ENCODE assay signal across 9 cellular contexts in genomic region chr14:101731187-101732080, GRCh38. TPM values are rescaled to one million over a fixed set of nuclear protein-coding genes. Genes with fewer than 3 reads are reported as not detected.
DNase-seq lines count a peak whose midpoint lies in the region; ATAC-seq, FAIRE-seq and TF ChIP-seq lines count a peak whose summit lies in the region.
"Had no signal": no experiment of that assay in that cellular context is flagged by ENCODE, and none has a peak within 500 bp of the region (broad histone marks: within the 10 kb centered on the region; RNA-seq: fewer than 3 reads in every experiment).

No MANE protein-coding gene starts in this region.

- H3K9me3 Mint-ChIP-seq in nephron progenitor cell, result peaks cover 9% of the 10 kb centered on the region
- H3K9me3 Mint-ChIP-seq in stimulated activated naive CD8-positive, alpha-beta T cell treated with anti-CD3 and anti-CD28 coated beads, Interleukin-15, amount 100 ng/mL, for 72 hours, result peaks cover 10 to 13% of the 10 kb centered on the region in 2 donors

- H3K36me3 Mint-ChIP-seq in nephron progenitor cell (ENCODE audit: low read depth), result peaks cover 5% of the 10 kb centered on the region

- H3K4me3 ChIP-seq in ACC112 (ENCODE audit: low read depth, low read length) (no peak overlapping the region), endothelial cell of umbilical vein (replicated peaks in 1 of 3; ENCODE audit: insufficient read depth in 1 of 3, low read depth in 1 of 3, low read length in 3 of 3) (no peak overlapping the region)

- dilution Hi-C loops in endothelial cell of umbilical vein (cut with MboI; ENCODE audit: extremely low pct_ligation_motif_present, low sequenced_read_pairs), result no loop called here

- FAIRE-seq in endothelial cell of umbilical vein (lab: Jason Lieb, UNC), result peak; percentile 82

- ATAC-seq in HG03439 (IDR thresholded peaks at IDR 0.05; ENCODE audit: unreplicated experiment), result peak; percentile 83
- ATAC-seq in stimulated activated naive CD8-positive, alpha-beta T cell treated with anti-CD3 and anti-CD28 coated beads, Interleukin-15, amount 100 ng/mL, for 72 hours, result peak; percentile 96

- no peaks in the 10 kb centered on the region for H3K79me2 ChIP-seq in ACC112 (ENCODE audit: control insufficient read depth, insufficient read depth, low read length, unreplicated experiment)
- no peaks in the 10 kb centered on the region for H3K79me2 ChIP-seq in endothelial cell of umbilical vein (ENCODE audit: control insufficient read depth, insufficient read depth, low read length)

- peaks cover 38% of the 10 kb centered on the region for H3K4me1 Mint-ChIP-seq in nephron progenitor cell
- peaks cover 70% of the 10 kb centered on the region for H3K4me1 Mint-ChIP-seq in stimulated activated naive CD8-positive, alpha-beta T cell treated with anti-CD3 and anti-CD28 coated beads, Interleukin-15, amount 100 ng/mL, for 72 hours

- H3K4me3 Mint-ChIP-seq in nephron progenitor cell, result peak overlapping the region; percentile 41
- H3K4me3 Mint-ChIP-seq in stimulated activated naive CD8-positive, alpha-beta T cell treated with anti-CD3 and anti-CD28 coated beads, Interleukin-15, amount 100 ng/mL, for 72 hours, result peak overlapping the region; percentile 87 to 90

- H3K9me3 ChIP-seq in endothelial cell of umbilical vein (replicated peaks; ENCODE audit: control insufficient read depth, insufficient read depth, low read length), result no peaks in the 10 kb centered on the region

- peak overlapping the region; percentile 19 for H3K4me2 ChIP-seq in endothelial cell of umbilical vein (ENCODE audit: insufficient read depth, low read length)

- H3K4me1 ChIP-seq in ACC112 (ENCODE audit: control insufficient read depth, insufficient read depth, low read length, unreplicated experiment) (peaks cover 17% of the 10 kb centered on the region), endothelial cell of umbilical vein (ENCODE audit: control insufficient read depth, extremely low read depth, insufficient read depth, low read length) (peaks cover 10% of the 10 kb centered on the region)

- H3K27ac Mint-ChIP-seq in nephron progenitor cell, result no peak overlapping the region
- peak overlapping the region; percentile 91 to 95 for H3K27ac Mint-ChIP-seq in stimulated activated naive CD8-positive, alpha-beta T cell treated with anti-CD3 and anti-CD28 coated beads, Interleukin-15, amount 100 ng/mL, for 72 hours

- H3K27me3 Mint-ChIP-seq in nephron progenitor cell (ENCODE audit: low read depth, poor library complexity), result peaks cover 4% of the 10 kb centered on the region
- no peaks in the 10 kb centered on the region for H3K27me3 Mint-ChIP-seq in stimulated activated naive CD8-positive, alpha-beta T cell treated with anti-CD3 and anti-CD28 coated beads, Interleukin-15, amount 100 ng/mL, for 72 hours

- H2AFZ ChIP-seq in ACC112 (ENCODE audit: low read length, unreplicated experiment), result peak overlapping the region; percentile 8
- no peak overlapping the region for H2AFZ ChIP-seq in endothelial cell of umbilical vein (ENCODE audit: low read depth, low read length)

- no peak for TF ChIP-seq CTCF in endothelial cell of umbilical vein (IDR thresholded peaks at IDR 0.05; ENCODE audit: extremely low read depth in 1 of 2, insufficient read depth in 1 of 2, low read depth in 1 of 2, low read length in 2 of 2)
- no peak for TF ChIP-seq CTCF in nephron progenitor cell (IDR thresholded peaks at IDR 0.05)

- H3K27ac ChIP-seq in ACC112 (ENCODE audit: low read depth, low read length) (no peak overlapping the region), endothelial cell of umbilical vein (ENCODE audit: insufficient read depth, low read depth, low read length) (no peak overlapping the region)
- H3K27ac ChIP-seq: C4-2B had no signal

- no peak for TF ChIP-seq POLR2A in endothelial cell of umbilical vein (IDR thresholded peaks at IDR 0.05; ENCODE audit: low read depth, low read length)

- POLR2A ChIA-PET in endothelial cell of umbilical vein (lab: Charles Lee), result no interaction called here

- peak; percentile 42 for DNase-seq in GM19238 (ENCODE audit: insufficient read length, low spot score)
- DNase-seq in NCI-H748 treated with DMSO at 0.1 percent for 48 hours (lab: John Stamatoyannopoulos, UW), result peak; percentile 88
- peak; percentile 54 to 63 (median 55) for DNase-seq in activated CD8-positive, alpha-beta memory T cell treated with anti-CD3 and anti-CD28 coated beads for 48 hours (ENCODE audit: low read depth in 2 of 3, low spot score in 2 of 3)
- DNase-seq in endothelial cell of umbilical vein (ENCODE audit: low read depth, low spot score), result peak; percentile 52
- DNase-seq in nephron progenitor cell, result no peak
- peak; percentile 69 to 88 for DNase-seq in stimulated activated naive CD8-positive, alpha-beta T cell treated with anti-CD3 and anti-CD28 coated beads, Interleukin-15, amount 100 ng/mL, for 72 hours

- peaks cover 16% of the 10 kb centered on the region; the same call in 1 of the 2 replicates for H3K27me3 ChIP-seq in ACC112 (ENCODE audit: insufficient read depth, low read length)
- peaks cover 7 to 9% of the 10 kb centered on the region in 2 experiments for H3K27me3 ChIP-seq in endothelial cell of umbilical vein (ENCODE audit: control insufficient read depth in 2 of 2, insufficient read depth in 2 of 2, low read length in 2 of 2)

- BruUV-seq in endothelial cell of umbilical vein (replicated peaks; lab: Mats Ljungman, UMichigan), result no TSS peak

- intact Hi-C loops in endothelial cell of umbilical vein (cut with micrococcal nuclease), result no loop called here

- no peaks in the 10 kb centered on the region for H4K20me1 ChIP-seq in endothelial cell of umbilical vein (replicated peaks; ENCODE audit: control insufficient read depth, extremely low read depth, insufficient read depth, low read length)

- no peaks in the 10 kb centered on the region for H3K9me1 ChIP-seq in endothelial cell of umbilical vein (replicated peaks; ENCODE audit: control insufficient read depth, extremely low read depth, insufficient read depth, low read length)

- CTCF ChIA-PET in endothelial cell of umbilical vein (lab: Charles Lee), result interaction anchor here (1.0 to 1.1 kb wide), 2 partner anchors 24 to 29 kb away, joined by 3 read pairs; no protein-coding TSS in a partner anchor

- H3K36me3 ChIP-seq in ACC112 (ENCODE audit: insufficient read depth, low read length) (no peaks in the 10 kb centered on the region), endothelial cell of umbilical vein (ENCODE audit: control insufficient read depth in 2 of 2, extremely low read depth in 1 of 2, insufficient read depth in 2 of 2, low read length in 2 of 2) (no peaks in the 10 kb centered on the region)

- H3K9ac ChIP-seq in endothelial cell of umbilical vein (replicated peaks; ENCODE audit: extremely low read depth, insufficient read depth, low read length), result no peak overlapping the region

TF ChIP-seq in endothelial cell of umbilical vein, 7 proteins besides CTCF, POLR2A, EP300 and RAD21:
- TF ChIP-seq FOS (IDR thresholded peaks at IDR 0.05; ENCODE audit: borderline replicate concordance, insufficient read depth, low read length) (peak; percentile 66), MAX (IDR thresholded peaks at IDR 0.05; ENCODE audit: insufficient read depth, insufficient read length) (no peak)
TF ChIP-seq in endothelial cell of umbilical vein: peak in this region for 1.

RNA-seq across cellular contexts. Expression of gene PPP2R5C, which starts 30.1 kb away (rescaled TPM):
- total RNA-seq in endothelial cell of umbilical vein, result 83.6 and 89.0 TPM in 2 replicates
- 34.7 and 42.6 TPM in 2 replicates for polyA plus RNA-seq in endothelial cell of umbilical vein
- 49.8 and 53.8 TPM in 2 replicates for polyA plus RNA-seq in endothelial cell of umbilical vein (2011; cell fraction: cytosol; rRNA removed)
- 71.6 and 77.2 TPM in 2 replicates for polyA plus RNA-seq in endothelial cell of umbilical vein (2011; cell fraction: nucleus; rRNA removed)
- polyA plus RNA-seq in endothelial cell of umbilical vein (2012), result 47.8 and 67.8 TPM in 2 replicates
- 99.7 and 116 TPM in 2 replicates for polyA minus RNA-seq in endothelial cell of umbilical vein
- 86.8 TPM for polyA minus RNA-seq in endothelial cell of umbilical vein (2011; cell fraction: cytosol; rRNA and poly(A)+ RNA removed)
- 88.1 and 97.8 TPM in 2 replicates for polyA minus RNA-seq in endothelial cell of umbilical vein (2011; cell fraction: nucleus; rRNA and poly(A)+ RNA removed)
